1 cellular context compared by ENCODE assay signal in genomic region chr3:124814620-124815421, GRCh38.
TF ChIP-seq lines count a peak whose summit lies in the region.

No MANE protein-coding gene starts in this region.

TF ChIP-seq in HepG2, 621 proteins besides CTCF, POLR2A, EP300 and RAD21 (continued from another document and continues in another):
- TF ChIP-seq, protein P1, sequence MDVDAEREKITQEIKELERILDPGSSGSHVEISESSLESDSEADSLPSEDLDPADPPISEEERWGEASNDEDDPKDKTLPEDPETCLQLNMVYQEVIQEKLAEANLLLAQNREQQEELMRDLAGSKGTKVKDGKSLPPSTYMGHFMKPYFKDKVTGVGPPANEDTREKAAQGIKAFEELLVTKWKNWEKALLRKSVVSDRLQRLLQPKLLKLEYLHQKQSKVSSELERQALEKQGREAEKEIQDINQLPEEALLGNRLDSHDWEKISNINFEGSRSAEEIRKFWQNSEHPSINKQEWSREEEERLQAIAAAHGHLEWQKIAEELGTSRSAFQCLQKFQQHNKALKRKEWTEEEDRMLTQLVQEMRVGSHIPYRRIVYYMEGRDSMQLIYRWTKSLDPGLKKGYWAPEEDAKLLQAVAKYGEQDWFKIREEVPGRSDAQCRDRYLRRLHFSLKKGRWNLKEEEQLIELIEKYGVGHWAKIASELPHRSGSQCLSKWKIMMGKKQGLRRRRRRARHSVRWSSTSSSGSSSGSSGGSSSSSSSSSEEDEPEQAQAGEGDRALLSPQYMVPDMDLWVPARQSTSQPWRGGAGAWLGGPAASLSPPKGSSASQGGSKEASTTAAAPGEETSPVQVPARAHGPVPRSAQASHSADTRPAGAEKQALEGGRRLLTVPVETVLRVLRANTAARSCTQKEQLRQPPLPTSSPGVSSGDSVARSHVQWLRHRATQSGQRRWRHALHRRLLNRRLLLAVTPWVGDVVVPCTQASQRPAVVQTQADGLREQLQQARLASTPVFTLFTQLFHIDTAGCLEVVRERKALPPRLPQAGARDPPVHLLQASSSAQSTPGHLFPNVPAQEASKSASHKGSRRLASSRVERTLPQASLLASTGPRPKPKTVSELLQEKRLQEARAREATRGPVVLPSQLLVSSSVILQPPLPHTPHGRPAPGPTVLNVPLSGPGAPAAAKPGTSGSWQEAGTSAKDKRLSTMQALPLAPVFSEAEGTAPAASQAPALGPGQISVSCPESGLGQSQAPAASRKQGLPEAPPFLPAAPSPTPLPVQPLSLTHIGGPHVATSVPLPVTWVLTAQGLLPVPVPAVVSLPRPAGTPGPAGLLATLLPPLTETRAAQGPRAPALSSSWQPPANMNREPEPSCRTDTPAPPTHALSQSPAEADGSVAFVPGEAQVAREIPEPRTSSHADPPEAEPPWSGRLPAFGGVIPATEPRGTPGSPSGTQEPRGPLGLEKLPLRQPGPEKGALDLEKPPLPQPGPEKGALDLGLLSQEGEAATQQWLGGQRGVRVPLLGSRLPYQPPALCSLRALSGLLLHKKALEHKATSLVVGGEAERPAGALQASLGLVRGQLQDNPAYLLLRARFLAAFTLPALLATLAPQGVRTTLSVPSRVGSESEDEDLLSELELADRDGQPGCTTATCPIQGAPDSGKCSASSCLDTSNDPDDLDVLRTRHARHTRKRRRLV (CRISPR knock-in tag; IDR thresholded peaks at IDR 0.05), result 0 out of 2 replicates have a peak, but pooled peaks have one; percentile 19
- TF ChIP-seq CREB1 (IDR thresholded peaks at IDR 0.05) (no peak), CREB1 (CRISPR knock-in tag; IDR thresholded peaks at IDR 0.05) (peak; percentile 68), CEBPG (CRISPR knock-in tag; IDR thresholded peaks at IDR 0.05) (peak; percentile 84), MAX (IDR thresholded peaks at IDR 0.05) (peak; percentile 39; the same call in 1 of the 2 replicates), E2F5 (CRISPR knock-in tag; conservative IDR thresholded peaks at IDR 0.05) (no peak), ZNF317 (CRISPR knock-in tag; IDR thresholded peaks at IDR 0.05) (0 out of 2 replicates have a peak, but pooled peaks have one; percentile 41), POLR2AphosphoS5 (IDR thresholded peaks at IDR 0.05; ENCODE audit: low read depth, low read length) (no peak), SRY (CRISPR knock-in tag; IDR thresholded peaks at IDR 0.05) (no peak), ARNT2 (CRISPR knock-in tag; IDR thresholded peaks at IDR 0.05; ENCODE audit: low read depth) (no peak), CREM (IDR thresholded peaks at IDR 0.05) (peak; percentile 48), CREM (CRISPR knock-in tag; IDR thresholded peaks at IDR 0.05) (no peak), HMGXB3 (CRISPR knock-in tag; IDR thresholded peaks at IDR 0.05; ENCODE audit: borderline replicate concordance) (peak; percentile 62; the same call in 1 of the 2 replicates), MAFF (IDR thresholded peaks at IDR 0.05; ENCODE audit: low read depth, low read length) (peak; percentile 83), DPF2 (CRISPR knock-in tag; IDR thresholded peaks at IDR 0.05; ENCODE audit: borderline replicate concordance, low read depth) (peak; percentile 53; the same call in 1 of the 2 replicates), ZSCAN20 (CRISPR knock-in tag; IDR thresholded peaks at IDR 0.05; ENCODE audit: borderline replicate concordance) (no peak), MED1 (CRISPR knock-in tag; IDR thresholded peaks at IDR 0.05) (peak; percentile 89), ZKSCAN8 (CRISPR knock-in tag; IDR thresholded peaks at IDR 0.05; ENCODE audit: borderline replicate concordance) (peak; percentile 72; the same call in 1 of the 2 replicates), ZNF546 (CRISPR knock-in tag; conservative IDR thresholded peaks at IDR 0.05) (no peak), ZNF282 (IDR thresholded peaks at IDR 0.05; ENCODE audit: partially characterized antibody) (no peak), ZNF12 (CRISPR knock-in tag; IDR thresholded peaks at IDR 0.05) (0 out of 2 replicates have a peak, but pooled peaks have one; percentile 43), CEBPB (IDR thresholded peaks at IDR 0.05; ENCODE audit: borderline replicate concordance, low read depth, low read length) (peak; percentile 83), STAT6 (CRISPR knock-in tag; IDR thresholded peaks at IDR 0.05; ENCODE audit: borderline replicate concordance) (0 out of 2 replicates have a peak, but pooled peaks have one; percentile 37), LBX2 (CRISPR knock-in tag; IDR thresholded peaks at IDR 0.05; ENCODE audit: borderline replicate concordance) (no peak), FOSL2 (CRISPR knock-in tag; IDR thresholded peaks at IDR 0.05) (peak; percentile 88), HDAC2 (CRISPR knock-in tag; IDR thresholded peaks at IDR 0.05) (peak; percentile 82), ZNF337 (CRISPR knock-in tag; IDR thresholded peaks at IDR 0.05; ENCODE audit: borderline replicate concordance, low read depth) (peak; percentile 67; the same call in 1 of the 2 replicates), ZNF550 (CRISPR knock-in tag; IDR thresholded peaks at IDR 0.05; ENCODE audit: borderline replicate concordance) (no peak)
- TF ChIP-seq, protein P2, sequence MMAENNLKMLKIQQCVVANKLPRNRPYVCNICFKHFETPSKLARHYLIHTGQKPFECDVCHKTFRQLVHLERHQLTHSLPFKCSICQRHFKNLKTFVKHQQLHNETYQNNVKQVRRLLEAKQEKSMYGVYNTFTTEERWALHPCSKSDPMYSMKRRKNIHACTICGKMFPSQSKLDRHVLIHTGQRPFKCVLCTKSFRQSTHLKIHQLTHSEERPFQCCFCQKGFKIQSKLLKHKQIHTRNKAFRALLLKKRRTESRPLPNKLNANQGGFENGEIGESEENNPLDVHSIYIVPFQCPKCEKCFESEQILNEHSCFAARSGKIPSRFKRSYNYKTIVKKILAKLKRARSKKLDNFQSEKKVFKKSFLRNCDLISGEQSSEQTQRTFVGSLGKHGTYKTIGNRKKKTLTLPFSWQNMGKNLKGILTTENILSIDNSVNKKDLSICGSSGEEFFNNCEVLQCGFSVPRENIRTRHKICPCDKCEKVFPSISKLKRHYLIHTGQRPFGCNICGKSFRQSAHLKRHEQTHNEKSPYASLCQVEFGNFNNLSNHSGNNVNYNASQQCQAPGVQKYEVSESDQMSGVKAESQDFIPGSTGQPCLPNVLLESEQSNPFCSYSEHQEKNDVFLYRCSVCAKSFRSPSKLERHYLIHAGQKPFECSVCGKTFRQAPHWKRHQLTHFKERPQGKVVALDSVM (CRISPR knock-in tag; IDR thresholded peaks at IDR 0.05), result peak; percentile 96
- TF ChIP-seq, protein P3, sequence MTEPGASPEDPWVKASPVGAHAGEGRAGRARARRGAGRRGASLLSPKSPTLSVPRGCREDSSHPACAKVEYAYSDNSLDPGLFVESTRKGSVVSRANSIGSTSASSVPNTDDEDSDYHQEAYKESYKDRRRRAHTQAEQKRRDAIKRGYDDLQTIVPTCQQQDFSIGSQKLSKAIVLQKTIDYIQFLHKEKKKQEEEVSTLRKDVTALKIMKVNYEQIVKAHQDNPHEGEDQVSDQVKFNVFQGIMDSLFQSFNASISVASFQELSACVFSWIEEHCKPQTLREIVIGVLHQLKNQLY (CRISPR knock-in tag; IDR thresholded peaks at IDR 0.05), result 0 out of 2 replicates have a peak, but pooled peaks have one; percentile 12
- TF ChIP-seq, protein P4, sequence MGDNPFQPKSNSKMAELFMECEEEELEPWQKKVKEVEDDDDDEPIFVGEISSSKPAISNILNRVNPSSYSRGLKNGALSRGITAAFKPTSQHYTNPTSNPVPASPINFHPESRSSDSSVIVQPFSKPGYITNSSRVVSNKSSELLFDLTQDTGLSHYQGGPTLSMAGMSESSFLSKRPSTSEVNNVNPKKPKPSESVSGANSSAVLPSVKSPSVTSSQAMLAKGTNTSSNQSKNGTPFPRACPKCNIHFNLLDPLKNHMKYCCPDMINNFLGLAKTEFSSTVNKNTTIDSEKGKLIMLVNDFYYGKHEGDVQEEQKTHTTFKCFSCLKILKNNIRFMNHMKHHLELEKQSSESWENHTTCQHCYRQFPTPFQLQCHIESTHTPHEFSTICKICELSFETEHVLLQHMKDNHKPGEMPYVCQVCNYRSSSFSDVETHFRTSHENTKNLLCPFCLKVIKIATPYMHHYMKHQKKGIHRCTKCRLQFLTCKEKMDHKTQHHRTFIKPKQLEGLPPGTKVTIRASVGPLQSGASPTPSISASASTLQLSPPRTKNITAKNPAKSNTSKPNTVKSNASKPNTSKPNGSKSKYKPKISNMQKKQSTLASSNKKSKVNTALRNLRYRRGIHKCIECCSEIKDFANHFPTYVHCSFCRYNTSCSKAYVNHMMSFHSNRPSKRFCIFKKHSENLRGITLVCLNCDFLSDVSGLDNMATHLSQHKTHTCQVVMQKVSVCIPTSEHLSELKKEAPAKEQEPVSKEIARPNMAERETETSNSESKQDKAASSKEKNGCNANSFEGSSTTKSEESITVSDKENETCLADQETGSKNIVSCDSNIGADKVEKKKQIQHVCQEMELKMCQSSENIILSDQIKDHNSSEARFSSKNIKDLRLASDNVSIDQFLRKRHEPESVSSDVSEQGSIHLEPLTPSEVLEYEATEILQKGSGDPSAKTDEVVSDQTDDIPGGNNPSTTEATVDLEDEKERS (CRISPR knock-in tag; IDR thresholded peaks at IDR 0.05), result peak; percentile 99
- TF ChIP-seq, protein P5, sequence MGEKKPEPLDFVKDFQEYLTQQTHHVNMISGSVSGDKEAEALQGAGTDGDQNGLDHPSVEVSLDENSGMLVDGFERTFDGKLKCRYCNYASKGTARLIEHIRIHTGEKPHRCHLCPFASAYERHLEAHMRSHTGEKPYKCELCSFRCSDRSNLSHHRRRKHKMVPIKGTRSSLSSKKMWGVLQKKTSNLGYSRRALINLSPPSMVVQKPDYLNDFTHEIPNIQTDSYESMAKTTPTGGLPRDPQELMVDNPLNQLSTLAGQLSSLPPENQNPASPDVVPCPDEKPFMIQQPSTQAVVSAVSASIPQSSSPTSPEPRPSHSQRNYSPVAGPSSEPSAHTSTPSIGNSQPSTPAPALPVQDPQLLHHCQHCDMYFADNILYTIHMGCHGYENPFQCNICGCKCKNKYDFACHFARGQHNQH (CRISPR knock-in tag; IDR thresholded peaks at IDR 0.05), result 0 out of 2 replicates have a peak, but pooled peaks have one; percentile 20
